ENCODE assay signal across 8 cellular contexts in genomic region chr9:100351508-100351907, GRCh38. TPM values are rescaled to one million over a fixed set of nuclear protein-coding genes. Genes with fewer than 3 reads are reported as not detected.
DNase-seq lines count a peak whose midpoint lies in the region; ATAC-seq and TF ChIP-seq lines count a peak whose summit lies in the region.

No MANE protein-coding gene starts in this region.

- H3K4me1 Mint-ChIP-seq in naive thymus-derived CD4-positive, alpha-beta T cell, result peaks cover 32 to 76% (median 66%) of the 10 kb centered on the region in 7 donors

- H3K9ac ChIP-seq in KMS-11 (peak overlapping the region; percentile 95; the same call in 1 of the 2 replicates), colonic mucosa (ENCODE audit: low read depth in 2 of 2, low read length in 2 of 2) (peak overlapping the region in 1 of 2 donors; percentile 80)

- H3K36me3 ChIP-seq in KMS-11 (ENCODE audit: insufficient read depth), result no peaks in the 10 kb centered on the region; the same call in 1 of the 2 replicates
- no peaks in the 10 kb centered on the region for H3K36me3 ChIP-seq in colonic mucosa
- peaks cover 0 to 11% (median 0%) of the 10 kb centered on the region in 3 experiments for H3K36me3 ChIP-seq in naive thymus-derived CD4-positive, alpha-beta T cell (ENCODE audit: control insufficient read depth in 2 of 3, insufficient read depth in 3 of 3, low read length in 3 of 3)

- DNase-seq in AG10803 (ENCODE audit: low read depth) (no peak), colonic mucosa (no peak), dermis blood vessel endothelial cell (no peak), kidney glomerular epithelial cell (lab: John Stamatoyannopoulos, UW) (no peak), NCI-H187 (lab: John Stamatoyannopoulos, UW) (no peak)
- no peak for DNase-seq in naive thymus-derived CD4-positive, alpha-beta T cell
- no peak for DNase-seq in stimulated activated CD4-positive, alpha-beta T cell treated with anti-CD3 and anti-CD28 coated beads, Interleukin-4, amount 100 ng/mL, for 24 hours

- TF ChIP-seq CTCF in AG10803 (conservative IDR thresholded peaks at IDR 0.05; ENCODE audit: low read length), result no peak
- no peak for TF ChIP-seq CTCF in KMS-11 (conservative IDR thresholded peaks at IDR 0.05; ENCODE audit: low read depth, low read length)
- TF ChIP-seq CTCF in colonic mucosa (IDR thresholded peaks at IDR 0.05), result no peak

- H3K27ac Mint-ChIP-seq in naive thymus-derived CD4-positive, alpha-beta T cell, result peak overlapping the region in 8 of 9 donors; percentile 73 to 94 (median 86)

- POLR2A ChIA-PET in naive thymus-derived CD4-positive, alpha-beta T cell (lab: Charles Lee), result interaction anchor here (0.8 to 1.2 kb wide), 2 partner anchors 9 to 10 kb away, joined by 3 to 4 read pairs; no protein-coding TSS in a partner anchor

- peaks cover 58% of the 10 kb centered on the region for H3K79me2 ChIP-seq in KMS-11 (ENCODE audit: insufficient read depth, low read depth)

- H3K4me2 ChIP-seq in KMS-11, result peak overlapping the region; percentile 86

- H2AFZ ChIP-seq in KMS-11 (ENCODE audit: low read depth), result no peak overlapping the region; the same call in 1 of the 2 replicates

- H3K9me3 ChIP-seq in colonic mucosa, result no peaks in the 10 kb centered on the region
- H3K9me3 ChIP-seq in naive thymus-derived CD4-positive, alpha-beta T cell (ENCODE audit: control insufficient read depth in 2 of 3, low read length in 3 of 3), result no peaks in the 10 kb centered on the region

- peak overlapping the region; percentile 87 to 99 (median 94) for H3K4me3 Mint-ChIP-seq in naive thymus-derived CD4-positive, alpha-beta T cell

- H4K20me1 ChIP-seq in KMS-11 (ENCODE audit: insufficient read depth), result peaks cover 18% of the 10 kb centered on the region

- peaks cover 0 to 9% (median 0%) of the 10 kb centered on the region in 11 donors for H3K9me3 Mint-ChIP-seq in naive thymus-derived CD4-positive, alpha-beta T cell

- H3K36me3 Mint-ChIP-seq in naive thymus-derived CD4-positive, alpha-beta T cell, result peaks cover 0 to 20% (median 5%) of the 10 kb centered on the region in 5 donors

- H3K27ac ChIP-seq in KMS-11 (no peak overlapping the region), colonic mucosa (no peak overlapping the region)
- peak overlapping the region; percentile 82 for H3K27ac ChIP-seq in naive thymus-derived CD4-positive, alpha-beta T cell (ENCODE audit: low read depth, low read length)

- no peak for ATAC-seq in naive thymus-derived CD4-positive, alpha-beta T cell

- H3K27me3 ChIP-seq in KMS-11 (ENCODE audit: insufficient read depth, low read depth) (no peaks in the 10 kb centered on the region), colonic mucosa (no peaks in the 10 kb centered on the region)
- no peaks in the 10 kb centered on the region for H3K27me3 ChIP-seq in naive thymus-derived CD4-positive, alpha-beta T cell (ENCODE audit: control insufficient read depth in 2 of 2, insufficient read depth in 2 of 2, low read length in 2 of 2)

- peak overlapping the region; percentile 84 for H3K4me3 ChIP-seq in AG10803 (ENCODE audit: low read length)
- H3K4me3 ChIP-seq in KMS-11 (IDR thresholded peaks at IDR 0.05; ENCODE audit: insufficient read depth, low read depth, low read length), result no peak overlapping the region
- H3K4me3 ChIP-seq in colonic mucosa, result peak overlapping the region; percentile 90
- H3K4me3 ChIP-seq in naive thymus-derived CD4-positive, alpha-beta T cell (ENCODE audit: low read length), result peak overlapping the region; percentile 79

- CTCF ChIA-PET in naive thymus-derived CD4-positive, alpha-beta T cell (lab: Charles Lee), result no interaction called here

- no peaks in the 10 kb centered on the region for H3K27me3 Mint-ChIP-seq in naive thymus-derived CD4-positive, alpha-beta T cell

- H3K4me1 ChIP-seq in KMS-11 (ENCODE audit: low read depth, poor library complexity, severe bottlenecking) (peaks cover 29% of the 10 kb centered on the region), colonic mucosa (peaks cover 5% of the 10 kb centered on the region)
- H3K4me1 ChIP-seq in naive thymus-derived CD4-positive, alpha-beta T cell (ENCODE audit: control insufficient read depth in 2 of 2, insufficient read depth in 2 of 2, low read length in 2 of 2), result peaks cover 8 to 22% of the 10 kb centered on the region in 2 donors

- intact Hi-C loops in colonic mucosa (cut with DNase I), result no loop called here
- intact Hi-C loops in naive thymus-derived CD4-positive, alpha-beta T cell (cut with micrococcal nuclease), result loop anchor here (5.0 to 10.0 kb wide), 4 partner anchors 246 to 1181 kb away; partner anchors contain the start of genes ALG2 (in 1 of the 2), RNF20 (in 1 of the 2) and SEC61B (in 1 of the 2)

RNA-seq across cellular contexts. Expression of gene TEX10, which starts 1.2 kb away (rescaled TPM):
- 10 to 100 TPM in 1 of 2 donors, 1 to 10 TPM in 1; 8.3 to 11.5 TPM for total RNA-seq in colonic mucosa
- total RNA-seq in naive thymus-derived CD4-positive, alpha-beta T cell, result 10 to 100 TPM; 11.0 to 24.6 (median 18.2) TPM
- 10 to 100 TPM; 13.6 to 20.5 TPM for polyA plus RNA-seq in naive thymus-derived CD4-positive, alpha-beta T cell
- 26.5 and 28.1 TPM in 2 replicates for total RNA-seq in dermis blood vessel endothelial cell
